In the genomic region with DNA sequence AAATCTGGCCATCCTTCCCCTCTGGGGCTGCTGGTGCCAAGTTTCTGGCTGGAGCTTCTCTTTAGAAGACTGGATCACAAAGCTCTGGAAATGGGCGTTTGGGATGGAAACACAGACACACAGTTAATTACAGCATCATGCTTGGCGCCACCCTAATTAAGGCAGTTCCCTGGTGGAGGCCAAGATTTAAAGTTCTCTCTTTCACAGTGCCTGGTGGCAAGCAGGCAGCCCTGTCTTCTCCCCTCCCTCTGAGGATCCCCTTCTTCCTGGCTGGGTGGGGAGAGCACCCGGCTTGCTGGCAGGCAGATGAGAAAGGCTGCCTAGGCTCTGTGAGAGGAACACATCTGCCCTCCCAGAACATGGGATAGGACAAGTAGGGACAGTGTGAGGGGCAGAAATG, we compare ENCODE assay signal across 16 cellular contexts. TPM values are rescaled to one million over a fixed set of nuclear protein-coding genes. Genes with fewer than 3 reads are reported as not detected.
DNase-seq lines count a peak whose midpoint lies in the region; ATAC-seq, FAIRE-seq and TF ChIP-seq lines count a peak whose summit lies in the region.
"Had no signal": no experiment of that assay in that cellular context is flagged by ENCODE, and none has a peak within 500 bp of the region (broad histone marks: within the 10 kb centered on the region; RNA-seq: fewer than 3 reads in every experiment).

No MANE protein-coding gene starts in this region.

- H2AFZ ChIP-seq in HepG2 (ENCODE audit: low read length) (no peak overlapping the region), neuronal stem cell (ENCODE audit: low read length) (no peak overlapping the region)
- H2AFZ ChIP-seq: GM23338 had no signal

- BruUV-seq in HepG2 (replicated peaks; lab: Mats Ljungman, UMichigan) (no TSS peak), A673 (replicated peaks; lab: Mats Ljungman, UMichigan) (no TSS peak)

- no peak overlapping the region for H3K4ac ChIP-seq in neuronal stem cell (ENCODE audit: low read length)

- no peak for TF ChIP-seq EP300 in HepG2 (IDR thresholded peaks at IDR 0.05; ENCODE audit: low read depth in 2 of 2, low read length in 2 of 2)
- TF ChIP-seq EP300 in HepG2 (CRISPR knock-in tag; IDR thresholded peaks at IDR 0.05; ENCODE audit: borderline replicate concordance), result no peak

- no peaks in the 10 kb centered on the region for H3K79me2 ChIP-seq in HepG2 (ENCODE audit: insufficient read depth, low read length)

- H3K4me3 ChIP-seq in HepG2 (replicated peaks in 1 of 3; ENCODE audit: insufficient read depth in 1 of 3, low read depth in 2 of 3, low read length in 3 of 3), result no peak overlapping the region
- H3K4me3 ChIP-seq in right lobe of liver, result no peak overlapping the region
- H3K4me3 ChIP-seq in neuronal stem cell (ENCODE audit: low read length in 2 of 2), result no peak overlapping the region
- H3K4me3 ChIP-seq in A673 (ENCODE audit: low read depth, low read length, poor library complexity, severe bottlenecking), result no peak overlapping the region
- H3K4me3 ChIP-seq: A549, BLaER1, GM12878, GM23338 had no signal

- no peak overlapping the region for H3K27ac ChIP-seq in HepG2 (ENCODE audit: extremely low read length, insufficient read depth, low read length)
- H3K27ac ChIP-seq in right lobe of liver, result no peak overlapping the region
- no peak overlapping the region for H3K27ac ChIP-seq in neuronal stem cell (replicated peaks; ENCODE audit: low read length)
- no peak overlapping the region for H3K27ac ChIP-seq in A673 (ENCODE audit: low read depth, low read length, poor library complexity, severe bottlenecking)
- H3K27ac ChIP-seq: A549, BLaER1 had no signal

- ATAC-seq in HepG2, result peak; percentile 43; the same call in 2 of the 3 replicates
- no peak for ATAC-seq in right lobe of liver
- ATAC-seq: A549, GM12878, GM23338 had no signal

- H3K9me3 ChIP-seq in HepG2 (ENCODE audit: low read length) (peaks cover 1% of the 10 kb centered on the region; the same call in 1 of the 2 replicates), right lobe of liver (no peaks in the 10 kb centered on the region), neuronal stem cell (replicated peaks in 1 of 2; ENCODE audit: control insufficient read depth in 2 of 2, insufficient read depth in 1 of 2, low read depth in 1 of 2, low read length in 2 of 2) (peaks cover 4 to 7% of the 10 kb centered on the region in 2 donors), A673 (ENCODE audit: low read depth, low read length, poor library complexity, severe bottlenecking) (no peaks in the 10 kb centered on the region)

- H3K4me2 ChIP-seq in HepG2 (ENCODE audit: low read depth, low read length) (peak overlapping the region; percentile 9; the same call in 1 of the 2 replicates), neuronal stem cell (ENCODE audit: insufficient read depth, low read length, poor library complexity, severe bottlenecking) (no peak overlapping the region)
- H3K4me2 ChIP-seq: A549, BLaER1, GM23338 had no signal

- no peak for DNase-seq in HepG2 (ENCODE audit: low spot score)
- no peak for DNase-seq in right lobe of liver
- DNase-seq in NCI-H446 treated with DMSO at 0.1 percent for 48 hours (lab: John Stamatoyannopoulos, UW), result peak; percentile 90
- no peak for DNase-seq in neuronal stem cell (ENCODE audit: low spot score)
- no peak for DNase-seq in NCI-H524 treated with DMSO at 0.1 percent for 48 hours (lab: John Stamatoyannopoulos, UW)
- DNase-seq in A673 (ENCODE audit: low spot score), result no peak
- DNase-seq in UCSD-AML1 (lab: John Stamatoyannopoulos, UW; ENCODE audit: unreplicated experiment), result no peak
- DNase-seq: AML-193; CD8-positive, alpha-beta memory T cell; DMS79; H9 had no signal

- WGBS in HepG2 (ENCODE audit: low lambda C conversion rate), result 89% methylated on average over 2 of the region's 3 CpGs
- WGBS in right lobe of liver (ENCODE audit: insufficient coverage, low coverage, low lambda C conversion rate, missing lambda C conversion rate), result no CpG with 5 or more reads among the region's 3 CpGs
- no CpG with 5 or more reads among the region's 3 CpGs for WGBS in neuronal stem cell (ENCODE audit: extremely low coverage in 2 of 2, insufficient read length in 2 of 2, insufficient replicate concordance in 1 of 2), 2 donors

- in situ Hi-C loops in HepG2 (cut with HindIII; ENCODE audit: extremely low pct_ligation_motif_present, low pct_unique_long_range_greater_than_20kb), result no loop called here

- H2BK120ac ChIP-seq in neuronal stem cell (ENCODE audit: low read depth, low read length), result no peak overlapping the region

- H3K79me1 ChIP-seq in neuronal stem cell (ENCODE audit: low read depth, low read length), result no peaks in the 10 kb centered on the region

- H3K9ac ChIP-seq in HepG2 (ENCODE audit: insufficient read depth, low read depth, low read length), result no peak overlapping the region
- no peak overlapping the region for H3K9ac ChIP-seq in neuronal stem cell (ENCODE audit: low read depth, low read length, poor library complexity)
- H3K9ac ChIP-seq: BLaER1 had no signal

- H4K20me1 ChIP-seq in HepG2 (ENCODE audit: insufficient read depth, low read length), result no peaks in the 10 kb centered on the region
- H4K20me1 ChIP-seq: BLaER1 had no signal

- TF ChIP-seq POLR2A in HepG2 (IDR thresholded peaks at IDR 0.05; ENCODE audit: insufficient read depth in 1 of 2, low read depth in 2 of 2, low read length in 2 of 2), result no peak
- no peak for TF ChIP-seq POLR2A in right lobe of liver (IDR thresholded peaks at IDR 0.05)

- FAIRE-seq in HepG2 (lab: Jason Lieb, UNC), result no peak
- FAIRE-seq: A549, GM12878 had no signal

- no peak overlapping the region for H4K91ac ChIP-seq in neuronal stem cell (ENCODE audit: low read depth, low read length, poor library complexity)

- no peak overlapping the region for H3K23ac ChIP-seq in neuronal stem cell (ENCODE audit: low read depth, low read length, poor library complexity)

- H2BK5ac ChIP-seq in neuronal stem cell (ENCODE audit: low read length), result no peak overlapping the region

- H2BK12ac ChIP-seq in neuronal stem cell (ENCODE audit: low read length), result no peak overlapping the region

- no peak overlapping the region for H2BK15ac ChIP-seq in neuronal stem cell (ENCODE audit: low read length)

- intact Hi-C loops in HepG2 (cut with micrococcal nuclease; ENCODE audit: unreplicated experiment) (no loop called here), right lobe of liver (cut with DNase I) (no loop called here), A673 (cut with micrococcal nuclease; ENCODE audit: unreplicated experiment) (no loop called here)

- H3K14ac ChIP-seq in neuronal stem cell (ENCODE audit: low read length), result no peak overlapping the region

- H3K27me3 ChIP-seq in HepG2 (ENCODE audit: control insufficient read depth in 1 of 2, insufficient read depth in 2 of 2, low read length in 2 of 2) (no peaks in the 10 kb centered on the region), right lobe of liver (no peaks in the 10 kb centered on the region), neuronal stem cell (ENCODE audit: control insufficient read depth in 3 of 3, insufficient read depth in 3 of 3, low read depth in 1 of 3, low read length in 3 of 3) (no peaks in the 10 kb centered on the region), A673 (replicated peaks; ENCODE audit: insufficient read depth, low read depth, low read length, poor library complexity) (no peaks in the 10 kb centered on the region)
- H3K27me3 ChIP-seq: BLaER1 had no signal

- no peak overlapping the region for H4K8ac ChIP-seq in neuronal stem cell (ENCODE audit: low read depth, low read length)

- no peak for TF ChIP-seq RAD21 in HepG2 (CRISPR knock-in tag; IDR thresholded peaks at IDR 0.05)

- H3K18ac ChIP-seq in neuronal stem cell (ENCODE audit: low read length), result peak overlapping the region; percentile 61

- POLR2A ChIA-PET in HepG2 (lab: Yijun Ruan, JAX) (no interaction called here), A673 (lab: Charles Lee; ENCODE audit: low non-redundant PET) (no interaction called here)

- H3K36me3 ChIP-seq in HepG2 (replicated peaks in 1 of 2; ENCODE audit: control insufficient read depth in 1 of 2, insufficient read depth in 2 of 2, low read length in 2 of 2), result no peaks in the 10 kb centered on the region
- H3K36me3 ChIP-seq in right lobe of liver, result no peaks in the 10 kb centered on the region
- H3K36me3 ChIP-seq in neuronal stem cell (replicated peaks in 1 of 2; ENCODE audit: control insufficient read depth in 2 of 2, insufficient read depth in 2 of 2, low read length in 2 of 2), result no peaks in the 10 kb centered on the region
- H3K36me3 ChIP-seq in A673 (ENCODE audit: insufficient read depth, low read length, poor library complexity, severe bottlenecking), result no peaks in the 10 kb centered on the region
- H3K36me3 ChIP-seq: BLaER1 had no signal

- H3K4me1 ChIP-seq in HepG2 (ENCODE audit: insufficient read depth, low read length), result peaks cover 26% of the 10 kb centered on the region
- no peaks in the 10 kb centered on the region for H3K4me1 ChIP-seq in right lobe of liver
- H3K4me1 ChIP-seq in neuronal stem cell (ENCODE audit: control insufficient read depth in 2 of 2, insufficient read depth in 1 of 2, low read depth in 1 of 2, low read length in 2 of 2), result no peaks in the 10 kb centered on the region
- no peaks in the 10 kb centered on the region for H3K4me1 ChIP-seq in A673 (ENCODE audit: insufficient read depth, low read length, poor library complexity, severe bottlenecking)
- H3K4me1 ChIP-seq: A549, BLaER1 had no signal

- CTCF ChIA-PET in HepG2 (lab: Yijun Ruan, JAX; ENCODE audit: low intra/inter-chr PET ratio, low total read pairs) (no interaction called here), A673 (lab: Charles Lee) (no interaction called here)

- TF ChIP-seq CTCF in HepG2 (CRISPR knock-in tag; IDR thresholded peaks at IDR 0.05) (no peak), right lobe of liver (IDR thresholded peaks at IDR 0.05) (no peak), A673 (conservative IDR thresholded peaks at IDR 0.05; ENCODE audit: low read depth, low read length) (no peak)

- H2AK5ac ChIP-seq in neuronal stem cell (ENCODE audit: low read depth, low read length), result no peak overlapping the region

RNA-seq across cellular contexts. Expression of a gene that starts 59.0 kb away (rescaled TPM):
- total RNA-seq in HepG2 (2016; rRNA removed; fragmentation: Illumina TruSeq; extraction: Trizol), result 59.0 and 70.4 TPM in 2 replicates
- total RNA-seq in HepG2 (2016; cell fraction: cytosol; rRNA removed; fragmentation: Illumina TruSeq; extraction: Trizol; ENCODE audit: low read depth), result 19.9 and 25.5 TPM in 2 replicates
- total RNA-seq in HepG2 (2016; cell fraction: insoluble cytoplasmic fraction; rRNA removed; fragmentation: Illumina TruSeq; extraction: Trizol), result 50.0 and 70.7 TPM in 2 replicates
- 136 and 148 TPM in 2 replicates for total RNA-seq in HepG2 (2016; cell fraction: membrane; rRNA removed; fragmentation: Illumina TruSeq; extraction: Trizol)
- total RNA-seq in HepG2 (2016; cell fraction: nucleus; rRNA removed; fragmentation: Illumina TruSeq; extraction: Trizol), result 61.9 and 70.6 TPM in 2 replicates
- polyA plus RNA-seq in HepG2 (2011; rRNA removed), result 86.1 and 121 TPM in 2 replicates
- polyA plus RNA-seq in HepG2 (2011; cell fraction: cytosol; rRNA removed), result 22.3 and 49.7 TPM in 2 replicates
- 150 and 275 TPM in 2 replicates for polyA plus RNA-seq in HepG2 (2011; cell fraction: nucleus; rRNA removed)
- 58.7 and 76.3 TPM in 2 replicates for polyA plus RNA-seq in HepG2 (2012)
- 106 and 127 TPM in 2 replicates for polyA plus RNA-seq in HepG2 (2016; cell fraction: cytosol; fragmentation: Illumina TruSeq; extraction: Trizol; ENCODE audit: low read depth)
- polyA plus RNA-seq in HepG2 (2016; cell fraction: insoluble cytoplasmic fraction; fragmentation: Illumina TruSeq; extraction: Trizol; ENCODE audit: low read depth), result 95.8 and 124 TPM in 2 replicates
- polyA plus RNA-seq in HepG2 (2016; cell fraction: membrane; fragmentation: Illumina TruSeq; extraction: Trizol; ENCODE audit: low read depth), result 156 and 170 TPM in 2 replicates
- 155 and 169 TPM in 2 replicates for polyA plus RNA-seq in HepG2 (2016; cell fraction: nucleus; fragmentation: Illumina TruSeq; extraction: Trizol; ENCODE audit: insufficient read depth, low read depth)
- polyA minus RNA-seq in HepG2 (2011; rRNA and poly(A)+ RNA removed; ENCODE audit: low replicate concordance), result 0.02 and 110 TPM in 2 replicates
- 14.3 and 28.8 TPM in 2 replicates for polyA minus RNA-seq in HepG2 (2011; cell fraction: cytosol; rRNA and poly(A)+ RNA removed)
- 43.1 and 57.6 TPM in 2 replicates for polyA minus RNA-seq in HepG2 (2011; cell fraction: nucleus; rRNA and poly(A)+ RNA removed)
- 1 to 10 TPM in 5 of 6 experiments, under 1 TPM in 1; 0.69 to 2.6 (median 2.1) TPM for total RNA-seq in right lobe of liver
- polyA plus RNA-seq in neuronal stem cell (2013, experiment 1 of 2), result 1.4 TPM
- polyA plus RNA-seq in neuronal stem cell (2013, experiment 2 of 2), result 1.7 TPM
- 0.57 and 1.1 TPM in 2 replicates for total RNA-seq in A673 (2021)
- total RNA-seq: G401 had no signal
